ENCODE assay signal across 8 cellular contexts in the genomic region with DNA sequence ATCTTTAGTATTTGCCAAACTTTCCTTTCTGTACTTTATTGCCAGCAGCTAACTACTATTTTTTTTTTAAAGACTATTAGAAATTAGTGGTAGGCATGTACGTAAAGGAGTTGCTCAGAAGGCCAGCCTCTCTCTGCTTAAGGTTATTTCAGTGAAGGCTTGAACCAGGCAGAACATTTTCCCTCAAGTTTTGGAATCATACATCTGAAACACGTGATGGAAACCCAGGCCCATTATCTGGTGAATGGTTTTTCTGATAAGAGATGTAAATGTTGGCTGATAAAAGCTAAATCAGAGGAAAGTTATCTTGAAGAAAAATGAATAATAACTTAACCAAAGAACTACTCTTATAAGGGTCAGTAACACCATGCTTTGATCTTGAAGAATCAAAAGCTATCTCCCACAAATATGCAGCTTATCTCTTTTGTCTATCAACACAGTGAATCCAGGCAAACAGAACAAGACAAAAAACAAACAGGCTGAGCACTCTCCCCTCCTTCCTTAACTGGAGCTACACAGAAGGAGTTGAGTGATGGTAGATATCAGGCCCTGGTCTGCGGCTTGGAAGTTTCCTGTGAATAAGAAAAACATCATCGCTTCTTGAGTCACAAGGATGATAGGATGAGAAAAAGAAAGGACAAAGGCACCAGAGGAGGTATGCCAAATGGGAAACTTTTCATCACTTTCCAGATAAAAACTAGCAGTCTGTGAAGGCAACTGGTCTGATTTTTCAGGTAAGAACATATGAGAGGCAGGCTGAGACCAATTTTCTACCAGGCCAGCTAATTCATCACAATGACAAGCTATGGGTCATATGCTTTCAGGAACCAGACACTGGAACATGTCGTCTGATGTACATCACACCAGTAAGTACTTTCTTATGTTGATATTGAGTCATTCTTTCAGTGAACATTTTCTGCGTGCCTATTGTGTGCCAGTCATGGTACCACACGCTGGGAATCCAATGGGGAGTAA.
DNase-seq lines count a peak whose midpoint lies in the region; ATAC-seq and TF ChIP-seq lines count a peak whose summit lies in the region.

No MANE protein-coding gene starts in this region.

- H3K4me3 Mint-ChIP-seq in naive thymus-derived CD4-positive, alpha-beta T cell, result peak overlapping the region; percentile 70 to 85 (median 81)

- H3K27ac ChIP-seq in DOHH2 (ENCODE audit: low read depth, low read length) (no peak overlapping the region), Peyer's patch (peak overlapping the region; percentile 61 to 69 (median 63)), dorsolateral prefrontal cortex (no peak overlapping the region)
- H3K27ac ChIP-seq in naive thymus-derived CD4-positive, alpha-beta T cell (ENCODE audit: low read depth, low read length), result peak overlapping the region; percentile 87

- peak overlapping the region; percentile 47 for H3K4me2 ChIP-seq in DOHH2 (ENCODE audit: low read length)

- CTCF ChIA-PET in naive thymus-derived CD4-positive, alpha-beta T cell (lab: Charles Lee), result interaction anchor here (0.6 to 4.3 kb wide), 10 partner anchors 9 to 853 kb away, joined by 3 to 20 read pairs (median 4); no protein-coding TSS in a partner anchor
- CTCF ChIA-PET in HEK293T (lab: Yijun Ruan, JAX), result no interaction called here

- H3K4me3 ChIP-seq in DOHH2 (ENCODE audit: low read length) (peak overlapping the region; percentile 30), Peyer's patch (peak overlapping the region in 1 of 4 donors; percentile 8), dorsolateral prefrontal cortex (no peak overlapping the region)
- H3K4me3 ChIP-seq in naive thymus-derived CD4-positive, alpha-beta T cell (ENCODE audit: low read length), result peak overlapping the region; percentile 31

- TF ChIP-seq CTCF in DOHH2 (IDR thresholded peaks at IDR 0.05; ENCODE audit: low read depth, low read length, poor library complexity, severe bottlenecking) (no peak), Peyer's patch (IDR thresholded peaks at IDR 0.05) (no peak), dorsolateral prefrontal cortex (IDR thresholded peaks at IDR 0.05 in 54 of 56, conservative IDR thresholded peaks at IDR 0.05 in 2 of 56; ENCODE audit: low read depth in 1 of 56, partially characterized antibody in 56 of 56) (no peak)

- ATAC-seq in naive thymus-derived CD4-positive, alpha-beta T cell, result peak; percentile 44

- no peaks in the 10 kb centered on the region for H4K20me1 ChIP-seq in DOHH2 (ENCODE audit: control insufficient read depth, insufficient read depth, low read depth, low read length)

- H3K4me1 ChIP-seq in DOHH2 (ENCODE audit: control insufficient read depth, low read length) (peaks cover 59% of the 10 kb centered on the region), Peyer's patch (no peaks in the 10 kb centered on the region)
- H3K4me1 ChIP-seq in naive thymus-derived CD4-positive, alpha-beta T cell (ENCODE audit: control insufficient read depth in 2 of 2, insufficient read depth in 2 of 2, low read length in 2 of 2), result peaks cover 41 to 62% of the 10 kb centered on the region in 2 donors

- no peaks in the 10 kb centered on the region for H3K36me3 ChIP-seq in DOHH2 (ENCODE audit: control insufficient read depth, low read length)
- no peaks in the 10 kb centered on the region for H3K36me3 ChIP-seq in Peyer's patch
- no peaks in the 10 kb centered on the region for H3K36me3 ChIP-seq in naive thymus-derived CD4-positive, alpha-beta T cell (ENCODE audit: control insufficient read depth in 2 of 3, insufficient read depth in 3 of 3, low read length in 3 of 3)

- H3K9me3 Mint-ChIP-seq in naive thymus-derived CD4-positive, alpha-beta T cell, result peaks cover 0 to 6% (median 0%) of the 10 kb centered on the region in 11 donors

- H3K79me2 ChIP-seq in DOHH2 (ENCODE audit: control insufficient read depth, low read length), result no peaks in the 10 kb centered on the region

- POLR2A ChIA-PET in naive thymus-derived CD4-positive, alpha-beta T cell (lab: Charles Lee), result interaction anchor here (0.7 to 12.9 kb wide), 24 partner anchors 8 to 602 kb away, joined by 3 to 215 read pairs (median 5); partner anchors contain the start of genes SLC39A10 and STK17B
- POLR2A ChIA-PET in HEK293T (lab: Yijun Ruan, JAX), result interaction anchor here (1.4 kb wide), 2 partner anchors 15 to 89 kb away, joined by 3 to 4 read pairs; no protein-coding TSS in a partner anchor

- H3K9me3 ChIP-seq in DOHH2 (ENCODE audit: control insufficient read depth, insufficient read depth, low read length) (no peaks in the 10 kb centered on the region), Peyer's patch (no peaks in the 10 kb centered on the region)
- H3K9me3 ChIP-seq in naive thymus-derived CD4-positive, alpha-beta T cell (ENCODE audit: control insufficient read depth in 2 of 3, low read length in 3 of 3), result no peaks in the 10 kb centered on the region

- peaks cover 39 to 79% (median 76%) of the 10 kb centered on the region in 7 donors for H3K4me1 Mint-ChIP-seq in naive thymus-derived CD4-positive, alpha-beta T cell

- H3K27ac Mint-ChIP-seq in naive thymus-derived CD4-positive, alpha-beta T cell, result peak overlapping the region; percentile 92 to 99 (median 96)

- intact Hi-C loops in naive thymus-derived CD4-positive, alpha-beta T cell (cut with micrococcal nuclease), result loop anchor here (1.0 to 10.0 kb wide), 11 partner anchors 9 to 1792 kb away; partner anchors contain the start of genes SLC39A10 (in 2 of the 2) and STK17B (in 1 of the 2)
- intact Hi-C loops in dorsolateral prefrontal cortex (cut with DNase I), result no loop called here

- no peaks in the 10 kb centered on the region for H3K27me3 Mint-ChIP-seq in naive thymus-derived CD4-positive, alpha-beta T cell

- TF ChIP-seq POLR2A in Peyer's patch (IDR thresholded peaks at IDR 0.05), result peak in 1 of 2 donors; percentile 6

- H3K36me3 Mint-ChIP-seq in naive thymus-derived CD4-positive, alpha-beta T cell, result peaks cover 0 to 13% (median 0%) of the 10 kb centered on the region in 5 donors

- H3K9me2 ChIP-seq in DOHH2 (replicated peaks; ENCODE audit: control insufficient read depth, low read length), result no peaks in the 10 kb centered on the region

- H3F3A ChIP-seq in DOHH2 (ENCODE audit: control insufficient read depth, insufficient read depth), result peaks cover 16% of the 10 kb centered on the region

- H3K27me3 ChIP-seq in DOHH2 (ENCODE audit: control insufficient read depth, low read length) (no peaks in the 10 kb centered on the region), Peyer's patch (no peaks in the 10 kb centered on the region), dorsolateral prefrontal cortex (no peaks in the 10 kb centered on the region)
- H3K27me3 ChIP-seq in naive thymus-derived CD4-positive, alpha-beta T cell (ENCODE audit: control insufficient read depth in 2 of 2, insufficient read depth in 2 of 2, low read length in 2 of 2), result no peaks in the 10 kb centered on the region

- peak in 1 of 3 donors; percentile 57 for DNase-seq in Peyer's patch
- DNase-seq in amniotic epithelial cell (ENCODE audit: low read depth), result peak; percentile 100
- DNase-seq in naive thymus-derived CD4-positive, alpha-beta T cell, result peak in 6 of 9 donors; percentile 18 to 66 (median 50)
- no peak for DNase-seq in dorsolateral prefrontal cortex
- DNase-seq in DMS 273 (lab: John Stamatoyannopoulos, UW; ENCODE audit: unreplicated experiment), result no peak
- DNase-seq in HEK293T (ENCODE audit: extremely low spot score), result no peak
- DNase-seq in NCI-H524 (lab: John Stamatoyannopoulos, UW), result no peak

TF ChIP-seq in HEK293T, 16 proteins besides CTCF, POLR2A, EP300 and RAD21:
- TF ChIP-seq FOXM1 (IDR thresholded peaks at IDR 0.05; ENCODE audit: borderline replicate concordance), result no peak
- no peak for TF ChIP-seq FOXK2 (IDR thresholded peaks at IDR 0.05)
- TF ChIP-seq ZNF384 (IDR thresholded peaks at IDR 0.05), result no peak
- no peak for TF ChIP-seq ARNT (IDR thresholded peaks at IDR 0.05)

Comparison
In these comparisons a context has a peak if more than half of its experiments do, and no peak if none do; other contexts are left out.
1. H3K27ac ChIP-seq: peak in Peyer's patch (4 of 4) and naive thymus-derived CD4-positive, alpha-beta T cell (single experiment); none in DOHH2 (single experiment) and dorsolateral prefrontal cortex (0 of 59).
2. H3K4me3 ChIP-seq: peak in DOHH2 (single experiment) and naive thymus-derived CD4-positive, alpha-beta T cell (single experiment); none in dorsolateral prefrontal cortex (0 of 59).
3. DNase-seq: peak in amniotic epithelial cell (single experiment) and naive thymus-derived CD4-positive, alpha-beta T cell (6 of 9); none in dorsolateral prefrontal cortex (0 of 10), DMS 273 (single experiment), HEK293T (single experiment) and NCI-H524 (0 of 2).
4. intact Hi-C loops: an anchor here in naive thymus-derived CD4-positive, alpha-beta T cell (1.0 to 10.0 kb wide); none called in dorsolateral prefrontal cortex.